In genomic region chr12:42420385-42420784, GRCh38 we compare ENCODE assay signal across 28 cellular contexts.
"Had no signal": no experiment of that assay in that cellular context is flagged by ENCODE, and none has a peak within 500 bp of the region (broad histone marks: within the 10 kb centered on the region; RNA-seq: fewer than 3 reads in every experiment).

No MANE protein-coding gene starts in this region.

- H3K4me3 ChIP-seq: ascending aorta, body of pancreas had no signal

- H3K27ac ChIP-seq: body of pancreas had no signal

- ATAC-seq: activated naive CD4-positive, alpha-beta T cell treated with anti-CD3 and anti-CD28 coated beads, Interleukin-2, amount 50 U/mL, for 72 hours; activated naive CD8-positive, alpha-beta T cell treated with anti-CD3 and anti-CD28 coated beads, Interleukin-2, amount 50 U/mL, for 24 hours; activated T-cell treated with anti-CD3 and anti-CD28 coated beads, Interleukin-2, amount 50 U/mL, for 4 hours; body of pancreas; PC-3; T-helper 17 cell; WTC11 had no signal

- H3K27me3 ChIP-seq: ascending aorta, body of pancreas had no signal

- DNase-seq: activated CD4-positive, alpha-beta memory T cell treated with anti-CD3 and anti-CD28 coated beads for 36 hours; activated CD4-positive, alpha-beta T cell treated with anti-CD3 and anti-CD28 coated beads, Interleukin-2, amount 10 ng/mL, durations not matched to agents 24 days and 14 days; activated CD4-positive, CD25-positive, alpha-beta regulatory T cell treated with anti-CD3 and anti-CD28 coated beads, Interleukin-2, amount 50 U/mL, for 72 hours; activated CD8-positive, alpha-beta memory T cell treated with anti-CD3 and anti-CD28 coated beads for 24 hours; activated effector memory CD4-positive, alpha-beta T cell treated with anti-CD3 and anti-CD28 coated beads, Interleukin-2, amount 50 U/mL, for 16 hours; activated naive CD4-positive, alpha-beta T cell treated with Interleukin-2 at 50 U/mL for 16 hours; activated naive CD8-positive, alpha-beta T cell treated with anti-CD3 and anti-CD28 coated beads, Interleukin-2, amount 50 U/mL, for 24 hours; activated T-cell treated with anti-CD3 and anti-CD28 coated beads, Interleukin-2, amount 50 U/mL, for 4 hours; amniotic stem cell; body of pancreas; central memory CD4-positive, alpha-beta T cell; KBM-7; NCI-H1092; NCI-H1417; NCI-H1930; NCI-H2171 treated with DMSO at 0.1 percent for 48 hours; NCI-H226; NCI-H510A; NCI-H526 treated with DMSO at 0.1 percent for 48 hours; PC-3; SHP77 treated with DMSO at 0.1 percent for 48 hours; T-helper 17 cell; T-helper 9 cell had no signal

- H3K9me3 ChIP-seq: ascending aorta, body of pancreas had no signal

- FAIRE-seq: bronchial epithelial cell, TTC549 had no signal

- H3K36me3 ChIP-seq: ascending aorta had no signal
